ENCODE assay signal across 21 cellular contexts in the genomic region with DNA sequence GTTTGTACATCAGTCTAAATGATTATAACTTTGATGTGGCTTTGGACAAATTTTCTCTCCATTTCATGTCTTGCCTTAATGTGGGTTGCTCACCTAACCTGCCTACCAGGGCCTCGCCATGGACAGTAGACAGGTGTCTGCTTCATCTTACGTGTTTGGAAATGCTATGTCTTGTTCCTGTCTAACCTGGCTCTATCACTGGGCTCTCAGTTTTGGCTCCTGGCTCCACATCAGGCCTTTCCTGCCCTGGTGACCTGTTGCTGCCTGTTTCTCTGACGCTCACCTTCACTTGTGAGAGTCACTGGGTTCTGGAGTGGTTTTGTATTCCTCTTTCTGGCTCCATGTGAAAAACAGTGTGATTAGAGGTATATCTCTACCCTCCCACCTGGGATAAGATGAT.
DNase-seq lines count a peak whose midpoint lies in the region; ATAC-seq, FAIRE-seq and TF ChIP-seq lines count a peak whose summit lies in the region.
"Had no signal": no experiment of that assay in that cellular context is flagged by ENCODE, and none has a peak within 500 bp of the region (broad histone marks: within the 10 kb centered on the region; RNA-seq: fewer than 3 reads in every experiment).

No MANE protein-coding gene starts in this region.

- TF ChIP-seq CTCF in IMR-90 (conservative IDR thresholded peaks at IDR 0.05; ENCODE audit: low read depth, low read length) = no peak
- TF ChIP-seq CTCF in astrocyte (IDR thresholded peaks at IDR 0.05; ENCODE audit: insufficient read depth, low read depth, low read length) = no peak
- TF ChIP-seq CTCF in fibroblast of lung (conservative IDR thresholded peaks at IDR 0.05 in 1 of 2, IDR thresholded peaks at IDR 0.05 in 1 of 2; ENCODE audit: low read depth in 1 of 2, low read length in 2 of 2) = no peak
- TF ChIP-seq CTCF in OCI-LY7 (conservative IDR thresholded peaks at IDR 0.05; ENCODE audit: low read length) = no peak

- H2AK5ac ChIP-seq in IMR-90 (ENCODE audit: low read depth, low read length) = peak overlapping the region; percentile 81; the same call in 1 of the 2 replicates

- H3K4ac ChIP-seq in IMR-90 (ENCODE audit: low read depth, low read length) = peak overlapping the region; percentile 77

- H3K27ac Mint-ChIP-seq in astrocyte (ENCODE audit: unreplicated experiment) = peak overlapping the region; percentile 13
- H3K27ac Mint-ChIP-seq in stimulated activated effector memory CD8-positive, alpha-beta T cell treated with anti-CD3 and anti-CD28 coated beads, Interleukin-12 subunit alpha, Interleukin-12 subunit beta, amount 100 ng/mL, for 72 hours = peak overlapping the region; percentile 50
- H3K27ac Mint-ChIP-seq: activated CD4-positive, alpha-beta memory T cell treated with anti-CD3 and anti-CD28 coated beads, Interleukin-2, amount 10 ng/mL, durations not matched to agents 7 days and 5 days; activated T-cell treated with anti-CD3 and anti-CD28 coated beads, Interleukin-2, amount 50 U/mL, for 24 hours; dendritic cell treated with granulocyte-macrophage colony-stimulating factor and Interleukin-4, amounts not matched to agents 40 ng/mL and 50 ng/mL, for 4 days; T-helper 1 cell treated with Interleukin-12 subunit alpha and Interleukin-12 subunit beta and Interleukin-4 antibody, amounts not matched to agents 30 μg/mL and 1 μg/mL, for 36 hours had no signal

- ATAC-seq in IMR-90 (ENCODE audit: low read depth) (no peak), GM21381 (IDR thresholded peaks at IDR 0.05; ENCODE audit: unreplicated experiment) (no peak), HG03097 (IDR thresholded peaks at IDR 0.05; ENCODE audit: low FRiP score, unreplicated experiment) (no peak)
- no peak for ATAC-seq in stimulated activated effector memory CD8-positive, alpha-beta T cell treated with anti-CD3 and anti-CD28 coated beads, Interleukin-12 subunit alpha, Interleukin-12 subunit beta, amount 100 ng/mL, for 72 hours
- ATAC-seq: body of pancreas, lower lobe of right lung had no signal

- no peak overlapping the region for H2AK9ac ChIP-seq in IMR-90 (replicated peaks; ENCODE audit: low read depth, low read length, poor library complexity)

- no peak overlapping the region for H3K56ac ChIP-seq in IMR-90 (ENCODE audit: extremely low read depth, insufficient read depth, low read length)

- H4K5ac ChIP-seq in IMR-90 (ENCODE audit: low read depth, low read length) = no peak overlapping the region

- H3K79me1 ChIP-seq in IMR-90 (ENCODE audit: low read depth in 1 of 2, low read length in 2 of 2) = peaks cover 6 to 27% of the 10 kb centered on the region in 2 experiments; a peak in 3 of 4 replicates

- H3K27me3 Mint-ChIP-seq in astrocyte (ENCODE audit: low read depth, unreplicated experiment) = no peaks in the 10 kb centered on the region
- H3K27me3 Mint-ChIP-seq: dendritic cell treated with granulocyte-macrophage colony-stimulating factor and Interleukin-4, amounts not matched to agents 40 ng/mL and 50 ng/mL, for 4 days; naive B cell had no signal

- DNase-seq in IMR-90 = no peak
- no peak for DNase-seq in astrocyte (ENCODE audit: low read depth)
- no peak for DNase-seq in fibroblast of lung (ENCODE audit: low read depth in 2 of 2)
- no peak for DNase-seq in stimulated activated effector memory CD8-positive, alpha-beta T cell treated with anti-CD3 and anti-CD28 coated beads, Interleukin-12 subunit alpha, Interleukin-12 subunit beta, amount 100 ng/mL, for 72 hours (ENCODE audit: low spot score in 2 of 2)
- no peak for DNase-seq in DMS 273 (lab: John Stamatoyannopoulos, UW; ENCODE audit: unreplicated experiment)
- no peak for DNase-seq in OCI-LY7 (ENCODE audit: low spot score)
- DNase-seq: activated CD4-positive, alpha-beta memory T cell treated with anti-CD3 and anti-CD28 coated beads, Interleukin-2, amount 10 ng/mL, durations not matched to agents 7 days and 5 days; activated naive CD4-positive, alpha-beta T cell treated with anti-CD3 and anti-CD28 coated beads, Interleukin-2, amount 50 U/mL, for 16 hours; activated T-cell treated with anti-CD3 and anti-CD28 coated beads, Interleukin-2, amount 50 U/mL, for 24 hours; body of pancreas; heart left ventricle; lower lobe of right lung; naive B cell; NCI-H1436 treated with DMSO at 0.1 percent for 48 hours; stimulated activated CD4-positive, alpha-beta T cell treated with anti-CD3 and anti-CD28 coated beads, Interleukin-2, amount 100 ng/mL, for 48 hours had no signal

- H2BK15ac ChIP-seq in IMR-90 (ENCODE audit: low read depth, low read length) = peak overlapping the region; percentile 88; the same call in 2 of the 3 replicates

- H3K9ac ChIP-seq in IMR-90 (ENCODE audit: low read depth, low read length) (no peak overlapping the region), astrocyte (ENCODE audit: low read length) (no peak overlapping the region), fibroblast of lung (ENCODE audit: insufficient read depth, low read length) (no peak overlapping the region)

- no peak for TF ChIP-seq POLR2A in IMR-90 (IDR thresholded peaks at IDR 0.05; ENCODE audit: low read depth, low read length)

- FAIRE-seq in astrocyte (lab: Jason Lieb, UNC) = no peak

- peak overlapping the region; percentile 6; the same call in 1 of the 2 replicates for H2BK120ac ChIP-seq in IMR-90 (ENCODE audit: low read depth, low read length)

- H3K36me3 Mint-ChIP-seq in astrocyte (ENCODE audit: low read depth, unreplicated experiment) = no peaks in the 10 kb centered on the region
- no peaks in the 10 kb centered on the region for H3K36me3 Mint-ChIP-seq in stimulated activated effector memory CD8-positive, alpha-beta T cell treated with anti-CD3 and anti-CD28 coated beads, Interleukin-12 subunit alpha, Interleukin-12 subunit beta, amount 100 ng/mL, for 72 hours
- H3K36me3 Mint-ChIP-seq: naive B cell had no signal

- H2BK20ac ChIP-seq in IMR-90 (ENCODE audit: low read depth, low read length) = peak overlapping the region; percentile 80

- H3K9me2 ChIP-seq in OCI-LY7 (ENCODE audit: insufficient read depth, low read length) = no peaks in the 10 kb centered on the region

- H4K91ac ChIP-seq in IMR-90 (ENCODE audit: insufficient read depth, low read depth, low read length) = peak overlapping the region; percentile 57

- H2AFZ ChIP-seq in IMR-90 (replicated peaks; ENCODE audit: low read length, poor library complexity) (peak overlapping the region; percentile 6), astrocyte (ENCODE audit: low read depth, low read length) (no peak overlapping the region), fibroblast of lung (ENCODE audit: low read length) (no peak overlapping the region), OCI-LY7 (ENCODE audit: low read length) (no peak overlapping the region)

- H3K9me3 ChIP-seq in IMR-90 (ENCODE audit: control insufficient read depth, insufficient read depth, low read length) (no peaks in the 10 kb centered on the region), astrocyte (ENCODE audit: insufficient read depth, low read depth, low read length) (no peaks in the 10 kb centered on the region), fibroblast of lung (ENCODE audit: control insufficient read depth, insufficient read depth, low read depth, low read length) (no peaks in the 10 kb centered on the region), OCI-LY7 (ENCODE audit: low read length) (no peaks in the 10 kb centered on the region)
- H3K9me3 ChIP-seq: body of pancreas, heart left ventricle, lower lobe of right lung, ovary had no signal

- H3K4me2 ChIP-seq in IMR-90 (ENCODE audit: low read depth, low read length) = no peak overlapping the region
- no peak overlapping the region for H3K4me2 ChIP-seq in astrocyte (ENCODE audit: low read length)
- H3K4me2 ChIP-seq in fibroblast of lung (ENCODE audit: extremely low read depth, insufficient read depth, low read length) = peak overlapping the region; percentile 46
- H3K4me2 ChIP-seq in OCI-LY7 (ENCODE audit: low read length) = no peak overlapping the region

- H3K4me3 Mint-ChIP-seq in astrocyte (ENCODE audit: unreplicated experiment) = no peak overlapping the region
- H3K4me3 Mint-ChIP-seq in stimulated activated effector memory CD8-positive, alpha-beta T cell treated with anti-CD3 and anti-CD28 coated beads, Interleukin-12 subunit alpha, Interleukin-12 subunit beta, amount 100 ng/mL, for 72 hours = no peak overlapping the region
- H3K4me3 Mint-ChIP-seq: activated CD4-positive, alpha-beta memory T cell treated with anti-CD3 and anti-CD28 coated beads, Interleukin-2, amount 10 ng/mL, durations not matched to agents 7 days and 5 days; activated T-cell treated with anti-CD3 and anti-CD28 coated beads, Interleukin-2, amount 50 U/mL, for 24 hours; dendritic cell treated with granulocyte-macrophage colony-stimulating factor and Interleukin-4, amounts not matched to agents 40 ng/mL and 50 ng/mL, for 4 days; naive B cell; T-helper 1 cell treated with Interleukin-12 subunit alpha and Interleukin-12 subunit beta and Interleukin-4 antibody, amounts not matched to agents 30 μg/mL and 1 μg/mL, for 36 hours had no signal

- no peaks in the 10 kb centered on the region for H3K27me3 ChIP-seq in IMR-90 (ENCODE audit: control insufficient read depth, insufficient read depth, low read length)
- no peaks in the 10 kb centered on the region for H3K27me3 ChIP-seq in astrocyte (ENCODE audit: insufficient read depth, low read length)
- H3K27me3 ChIP-seq in fibroblast of lung (ENCODE audit: control insufficient read depth, insufficient read depth, low read length) = no peaks in the 10 kb centered on the region
- H3K27me3 ChIP-seq: body of pancreas, heart left ventricle, ovary had no signal

- H3K4me3 ChIP-seq in IMR-90 (ENCODE audit: insufficient read depth, low read depth, low read length) = no peak overlapping the region
- H3K4me3 ChIP-seq in astrocyte (ENCODE audit: insufficient read depth, low read depth, low read length) = no peak overlapping the region
- no peak overlapping the region for H3K4me3 ChIP-seq in fibroblast of lung (replicated peaks in 1 of 4; ENCODE audit: control extremely low read depth in 1 of 4, insufficient read depth in 1 of 4, low read depth in 3 of 4, low read length in 4 of 4)
- H3K4me3 ChIP-seq in OCI-LY7 (ENCODE audit: low read depth, low read length, poor library complexity, severe bottlenecking) = no peak overlapping the region
- H3K4me3 ChIP-seq: body of pancreas, heart left ventricle, lower lobe of right lung, ovary had no signal

- peaks cover 13% of the 10 kb centered on the region for H3K9me1 ChIP-seq in IMR-90 (ENCODE audit: insufficient read depth, low read length)

- dilution Hi-C loops in IMR-90 (cut with HindIII; ENCODE audit: low sequenced_read_pairs, unreplicated experiment) = no loop called here

- H3K9me3 Mint-ChIP-seq in astrocyte (ENCODE audit: unreplicated experiment) = no peaks in the 10 kb centered on the region
- H3K9me3 Mint-ChIP-seq in stimulated activated effector memory CD8-positive, alpha-beta T cell treated with anti-CD3 and anti-CD28 coated beads, Interleukin-12 subunit alpha, Interleukin-12 subunit beta, amount 100 ng/mL, for 72 hours = no peaks in the 10 kb centered on the region
- H3K9me3 Mint-ChIP-seq: activated CD4-positive, alpha-beta memory T cell treated with anti-CD3 and anti-CD28 coated beads, Interleukin-2, amount 10 ng/mL, durations not matched to agents 7 days and 5 days; activated T-cell treated with anti-CD3 and anti-CD28 coated beads, Interleukin-2, amount 50 U/mL, for 24 hours; dendritic cell treated with granulocyte-macrophage colony-stimulating factor and Interleukin-4, amounts not matched to agents 40 ng/mL and 50 ng/mL, for 4 days; naive B cell; T-helper 1 cell treated with Interleukin-12 subunit alpha and Interleukin-12 subunit beta and Interleukin-4 antibody, amounts not matched to agents 30 μg/mL and 1 μg/mL, for 36 hours had no signal

- no CpG with 5 or more reads among the region's 3 CpGs for WGBS in IMR-90 (ENCODE audit: extremely low coverage in 2 of 2, insufficient read length in 1 of 2), 2 experiments

- in situ Hi-C loops in IMR-90 (cut with MboI; ENCODE audit: low sequenced_read_pairs) = no loop called here

- H4K20me1 ChIP-seq in IMR-90 (ENCODE audit: insufficient read depth, low read length) (peaks cover 8% of the 10 kb centered on the region; the same call in 1 of the 2 replicates), astrocyte (ENCODE audit: insufficient read depth, low read length) (peaks cover 6% of the 10 kb centered on the region), fibroblast of lung (ENCODE audit: control insufficient read depth, extremely low read depth, insufficient read depth, low read length) (no peaks in the 10 kb centered on the region), OCI-LY7 (ENCODE audit: insufficient read depth, low read length) (no peaks in the 10 kb centered on the region)

- peak overlapping the region; percentile 59; the same call in 1 of the 2 replicates for H3K14ac ChIP-seq in IMR-90 (replicated peaks; ENCODE audit: low read depth, low read length)

- BruUV-seq in IMR-90 (replicated peaks; lab: Mats Ljungman, UMichigan) (no TSS peak), OCI-LY7 (replicated peaks; lab: Mats Ljungman, UMichigan) (no TSS peak)

- H4K8ac ChIP-seq in IMR-90 (ENCODE audit: low read depth in 2 of 2, low read length in 2 of 2) = peak overlapping the region; percentile 46 to 66; a peak in 2 of 4 replicates

- H3K18ac ChIP-seq in IMR-90 (ENCODE audit: low read depth, low read length) = peak overlapping the region; percentile 17; the same call in 1 of the 2 replicates

- H2BK5ac ChIP-seq in IMR-90 (ENCODE audit: low read depth, low read length, poor library complexity, severe bottlenecking) = no peak overlapping the region

- H3K4me1 Mint-ChIP-seq in astrocyte (ENCODE audit: low read depth, unreplicated experiment) = peaks cover 44% of the 10 kb centered on the region
- peaks cover 40% of the 10 kb centered on the region for H3K4me1 Mint-ChIP-seq in stimulated activated effector memory CD8-positive, alpha-beta T cell treated with anti-CD3 and anti-CD28 coated beads, Interleukin-12 subunit alpha, Interleukin-12 subunit beta, amount 100 ng/mL, for 72 hours

- H3K36me3 ChIP-seq in IMR-90 (ENCODE audit: control insufficient read depth, insufficient read depth, low read length) = no peaks in the 10 kb centered on the region
- H3K36me3 ChIP-seq in astrocyte (ENCODE audit: insufficient read depth, low read length) = no peaks in the 10 kb centered on the region
- H3K36me3 ChIP-seq in fibroblast of lung (ENCODE audit: control insufficient read depth, insufficient read depth, low read length) = no peaks in the 10 kb centered on the region
- no peaks in the 10 kb centered on the region for H3K36me3 ChIP-seq in OCI-LY7 (ENCODE audit: insufficient read depth, low read length)
- H3K36me3 ChIP-seq: heart left ventricle, lower lobe of right lung, ovary had no signal

- intact Hi-C loops in IMR-90 (cut with micrococcal nuclease) (loop anchor here (10.0 kb wide), 1 partner anchor 256 kb away; the partner anchor contains the start of gene ZCCHC2), OCI-LY7 (cut with micrococcal nuclease; ENCODE audit: unreplicated experiment) (no loop called here)

- no peak for TF ChIP-seq RAD21 in IMR-90 (IDR thresholded peaks at IDR 0.05; ENCODE audit: low read length)

- POLR2A ChIA-PET in IMR-90 (lab: Charles Lee; ENCODE audit: unreplicated experiment) (no interaction called here), OCI-LY7 (lab: Charles Lee) (interaction anchor here (0.7 kb wide), 1 partner anchor 25 kb away, joined by 4 read pairs; no protein-coding TSS in a partner anchor)

- CTCF ChIA-PET in IMR-90 (lab: Yijun Ruan, JAX) = interaction anchor here (1.0 kb wide), 1 partner anchor 62 kb away, joined by 3 read pairs; no protein-coding TSS in a partner anchor
- CTCF ChIA-PET in OCI-LY7 (lab: Charles Lee; ENCODE audit: unreplicated experiment) = no interaction called here

- H3K27ac ChIP-seq in IMR-90 (ENCODE audit: insufficient read depth, low read length) = 0 out of 2 replicates have a peak overlapping the region, but pooled peaks have one; percentile 7
- H3K27ac ChIP-seq in astrocyte (ENCODE audit: low read depth, low read length) = peak overlapping the region; percentile 46
- peak overlapping the region; percentile 5 for H3K27ac ChIP-seq in fibroblast of lung (ENCODE audit: insufficient read depth, low read length)
- no peak overlapping the region for H3K27ac ChIP-seq in OCI-LY7 (ENCODE audit: low read depth, low read length, poor library complexity, severe bottlenecking)
- H3K27ac ChIP-seq: body of pancreas, lower lobe of right lung, ovary, VCaP had no signal

- H3K4me1 ChIP-seq in IMR-90 (ENCODE audit: control insufficient read depth, insufficient read depth, low read length) (peaks cover 8% of the 10 kb centered on the region), astrocyte (ENCODE audit: insufficient read depth, low read length) (peaks cover 17% of the 10 kb centered on the region), fibroblast of lung (ENCODE audit: control insufficient read depth, extremely low read depth, insufficient read depth, low read length) (peaks cover 13% of the 10 kb centered on the region), OCI-LY7 (ENCODE audit: insufficient read depth, low read length, poor library complexity, severe bottlenecking) (no peaks in the 10 kb centered on the region)

- no peak overlapping the region for H3K23ac ChIP-seq in IMR-90 (ENCODE audit: low read depth, low read length)

- H3K79me2 ChIP-seq in astrocyte (ENCODE audit: insufficient read depth, low read length) (peaks cover 49% of the 10 kb centered on the region), fibroblast of lung (ENCODE audit: control insufficient read depth, insufficient read depth, low read length) (peaks cover 4% of the 10 kb centered on the region), OCI-LY7 (ENCODE audit: insufficient read depth, low read depth, low read length) (no peaks in the 10 kb centered on the region)
